In the genomic region with DNA sequence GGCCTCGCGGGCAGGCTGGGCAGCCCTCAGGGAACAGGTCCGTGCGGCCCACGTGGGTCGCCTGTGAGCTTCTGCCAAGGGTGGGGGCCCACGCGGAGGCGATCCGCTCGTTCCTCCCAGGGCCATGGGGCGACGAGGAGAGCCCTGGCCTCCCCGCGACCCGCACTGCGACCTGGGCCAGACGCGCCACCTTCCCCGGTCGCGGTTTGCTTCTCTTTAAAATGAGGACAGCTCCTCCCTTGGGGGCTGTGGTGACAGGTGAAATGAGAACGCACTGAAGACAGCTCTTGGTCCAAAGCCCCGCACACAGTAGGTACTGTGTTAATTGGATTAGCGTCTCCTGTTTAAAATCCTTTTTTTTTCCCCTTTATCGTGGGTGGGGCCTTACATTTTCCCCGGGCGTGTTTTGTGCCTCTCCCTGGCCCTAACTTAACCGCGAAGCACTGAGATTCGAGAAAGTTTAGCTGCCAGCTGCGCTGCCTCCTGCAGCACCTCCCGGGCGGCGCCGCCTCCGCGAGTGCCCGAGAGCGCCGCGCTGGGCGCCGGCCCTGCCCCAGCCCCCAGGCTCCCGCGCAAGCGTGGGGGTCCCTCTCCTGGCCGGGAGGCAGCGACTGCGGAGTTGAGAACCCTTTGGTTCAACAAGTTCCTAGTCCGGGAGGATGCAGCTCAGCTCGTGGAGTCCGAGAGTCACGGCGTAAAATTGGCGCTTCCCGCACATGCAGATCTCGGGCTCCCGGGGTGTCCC, we compare ENCODE assay signal across 1 cellular context.
TF ChIP-seq lines count a peak whose summit lies in the region.

No MANE protein-coding gene starts in this region.

TF ChIP-seq in HepG2, 621 proteins besides CTCF, POLR2A, EP300 and RAD21 (continued from another document):
- TF ChIP-seq ZNF781 (CRISPR knock-in tag; IDR thresholded peaks at IDR 0.05; ENCODE audit: borderline replicate concordance, not compliant biosample characterization): no peak
